Comparison of ENCODE assay signal across 18 cellular contexts in genomic region chr1:112807117-112807516, GRCh38.
DNase-seq lines count a peak whose midpoint lies in the region; TF ChIP-seq lines count a peak whose summit lies in the region.
"Had no signal": no experiment of that assay in that cellular context is flagged by ENCODE, and none has a peak within 500 bp of the region (broad histone marks: within the 10 kb centered on the region; RNA-seq: fewer than 3 reads in every experiment).

No MANE protein-coding gene starts in this region.

- H3K4me3 ChIP-seq in Caco-2 (ENCODE audit: low read depth, low read length), result no peak overlapping the region
- no peak overlapping the region for H3K4me3 ChIP-seq in NT2/D1 (ENCODE audit: insufficient read length, low read depth)
- H3K4me3 ChIP-seq in hepatocyte, result no peak overlapping the region
- no peak overlapping the region for H3K4me3 ChIP-seq in neural progenitor cell
- H3K4me3 ChIP-seq in CD4-positive, alpha-beta memory T cell (ENCODE audit: low read length in 2 of 2), result no peak overlapping the region
- H3K4me3 ChIP-seq: BLaER1 had no signal

- H3K9me3 ChIP-seq in Caco-2 (no peaks in the 10 kb centered on the region), NT2/D1 (ENCODE audit: insufficient read depth, low read length) (no peaks in the 10 kb centered on the region), hepatocyte (ENCODE audit: low read depth) (no peaks in the 10 kb centered on the region), neural progenitor cell (ENCODE audit: low read depth) (no peaks in the 10 kb centered on the region)
- H3K9me3 ChIP-seq in CD4-positive, alpha-beta memory T cell (ENCODE audit: control insufficient read depth in 1 of 2, low read length in 2 of 2), result no peaks in the 10 kb centered on the region
- H3K9me3 ChIP-seq: BLaER1 had no signal

- no peaks in the 10 kb centered on the region for H3K36me3 ChIP-seq in Caco-2 (ENCODE audit: control insufficient read depth, insufficient read depth, low read length)
- H3K36me3 ChIP-seq in NT2/D1 (ENCODE audit: insufficient read depth, insufficient read length, low read length), result no peaks in the 10 kb centered on the region
- no peaks in the 10 kb centered on the region for H3K36me3 ChIP-seq in hepatocyte (replicated peaks; ENCODE audit: insufficient read depth, low read depth)
- no peaks in the 10 kb centered on the region for H3K36me3 ChIP-seq in neural progenitor cell
- no peaks in the 10 kb centered on the region for H3K36me3 ChIP-seq in CD4-positive, alpha-beta memory T cell (ENCODE audit: insufficient read depth, low read length)
- H3K36me3 ChIP-seq: BLaER1 had no signal

- peak; percentile 77 to 89 for DNase-seq in Caco-2
- no peak for DNase-seq in NT2/D1 (ENCODE audit: low read depth, low spot score)
- peak; percentile 32 for DNase-seq in hepatocyte (ENCODE audit: low spot score)
- peak; percentile 30 for DNase-seq in neural progenitor cell (ENCODE audit: low spot score)
- DNase-seq in NCI-H524 (lab: John Stamatoyannopoulos, UW), result no peak
- DNase-seq in CD4-positive, alpha-beta memory T cell, result no peak
- DNase-seq in effector CD4-positive, alpha-beta T cell, result no peak
- no peak for DNase-seq in RKO (ENCODE audit: low spot score)
- DNase-seq: CD8-positive, alpha-beta memory T cell; DND-41; GDM1; NCI-H187 treated with DMSO at 0.1 percent for 48 hours; NCI-H2171 treated with DMSO at 0.1 percent for 48 hours; NCI-H446 treated with DMSO at 0.1 percent for 48 hours; NCI-H774 had no signal

- H3K79me2 ChIP-seq in hepatocyte (no peaks in the 10 kb centered on the region), neural progenitor cell (ENCODE audit: low read depth) (no peaks in the 10 kb centered on the region)

- H3F3A ChIP-seq in neural progenitor cell (ENCODE audit: low read depth), result peaks cover 26% of the 10 kb centered on the region

- peaks cover 46% of the 10 kb centered on the region for H3K4me1 Mint-ChIP-seq in Caco-2 (ENCODE audit: low read depth, unreplicated experiment)
- peaks cover 38% of the 10 kb centered on the region for H3K4me1 Mint-ChIP-seq in neural progenitor cell
- H3K4me1 Mint-ChIP-seq in CD4-positive, alpha-beta memory T cell, result peaks cover 0 to 1% (median 0%) of the 10 kb centered on the region in 4 donors
- H3K4me1 Mint-ChIP-seq: CD8-positive, alpha-beta memory T cell; IgD-negative memory B cell had no signal

- POLR2A ChIA-PET in Caco-2 (lab: Charles Lee), result no interaction called here
- POLR2A ChIA-PET in CD4-positive, alpha-beta memory T cell (lab: Charles Lee; ENCODE audit: partially characterized antibody), result no interaction called here

- peaks cover 66% of the 10 kb centered on the region for H3K4me1 ChIP-seq in Caco-2
- H3K4me1 ChIP-seq in NT2/D1 (ENCODE audit: insufficient read depth, insufficient read length), result peaks cover 9% of the 10 kb centered on the region
- H3K4me1 ChIP-seq in hepatocyte (ENCODE audit: insufficient read depth), result no peaks in the 10 kb centered on the region
- peaks cover 32% of the 10 kb centered on the region for H3K4me1 ChIP-seq in neural progenitor cell
- H3K4me1 ChIP-seq in CD4-positive, alpha-beta memory T cell (ENCODE audit: insufficient read depth, low read length), result no peaks in the 10 kb centered on the region
- H3K4me1 ChIP-seq: BLaER1 had no signal

- H3K27me3 ChIP-seq in Caco-2 (replicated peaks; ENCODE audit: control insufficient read depth, insufficient read depth, low read length), result no peaks in the 10 kb centered on the region
- no peaks in the 10 kb centered on the region for H3K27me3 ChIP-seq in NT2/D1 (ENCODE audit: insufficient read depth, insufficient read length)
- H3K27me3 ChIP-seq in hepatocyte, result no peaks in the 10 kb centered on the region
- H3K27me3 ChIP-seq in neural progenitor cell, result no peaks in the 10 kb centered on the region
- H3K27me3 ChIP-seq in CD4-positive, alpha-beta memory T cell (ENCODE audit: insufficient read depth, low read length), result no peaks in the 10 kb centered on the region
- H3K27me3 ChIP-seq: BLaER1 had no signal

- H3K27ac ChIP-seq in hepatocyte (peak overlapping the region; percentile 52), neural progenitor cell (no peak overlapping the region)
- no peak overlapping the region for H3K27ac ChIP-seq in CD4-positive, alpha-beta memory T cell (ENCODE audit: low read depth, low read length)
- H3K27ac ChIP-seq: 22Rv1, BLaER1 had no signal

- no peak for TF ChIP-seq CTCF in Caco-2 (IDR thresholded peaks at IDR 0.05; ENCODE audit: insufficient read depth in 1 of 2, low read depth in 1 of 2, low read length in 1 of 2, severe bottlenecking in 1 of 2, unreplicated experiment in 1 of 2)
- TF ChIP-seq CTCF in hepatocyte (IDR thresholded peaks at IDR 0.05; ENCODE audit: poor library complexity), result no peak
- TF ChIP-seq CTCF in neural progenitor cell (IDR thresholded peaks at IDR 0.05), result no peak

- intact Hi-C loops in Caco-2 (cut with micrococcal nuclease; ENCODE audit: unreplicated experiment), result loop anchor here (5.0 to 10.0 kb wide), 2 partner anchors 60 to 412 kb away; partner anchors contain the start of gene CTTNBP2NL
- intact Hi-C loops in CD4-positive, alpha-beta memory T cell (cut with micrococcal nuclease), result loop anchor here (10.0 kb wide), 1 partner anchor 238 kb away; no protein-coding TSS in a partner anchor

- CTCF ChIA-PET in Caco-2 (lab: Charles Lee), result interaction anchor here (0.6 kb wide), 1 partner anchor 90 kb away, joined by 4 read pairs; no protein-coding TSS in a partner anchor
- CTCF ChIA-PET in CD4-positive, alpha-beta memory T cell (lab: Charles Lee; ENCODE audit: partially characterized antibody), result interaction anchor here (2.1 to 5.0 kb wide), 3 partner anchors 8 to 89 kb away, joined by 4 to 47 read pairs (median 21); partner anchors contain the start of gene PPM1J

- BruUV-seq in Caco-2 (replicated peaks; lab: Mats Ljungman, UMichigan), result no TSS peak

- H3K27ac Mint-ChIP-seq in Caco-2 (ENCODE audit: unreplicated experiment), result peak overlapping the region; percentile 94
- no peak overlapping the region for H3K27ac Mint-ChIP-seq in neural progenitor cell
- no peak overlapping the region for H3K27ac Mint-ChIP-seq in CD4-positive, alpha-beta memory T cell

- 48% methylated on average over 6 of the region's 6 CpGs for WGBS in hepatocyte (ENCODE audit: low lambda C conversion rate, missing lambda C conversion rate)

- H3K9me2 ChIP-seq in hepatocyte (replicated peaks; ENCODE audit: insufficient read depth), result no peaks in the 10 kb centered on the region

- H3K9ac ChIP-seq in NT2/D1 (ENCODE audit: insufficient read length, low read depth) (peak overlapping the region; percentile 25), neural progenitor cell (no peak overlapping the region)
- H3K9ac ChIP-seq: BLaER1 had no signal

- H3K4me2 ChIP-seq in hepatocyte (peak overlapping the region; percentile 24), neural progenitor cell (no peak overlapping the region)
- H3K4me2 ChIP-seq: BLaER1 had no signal

- H2AFZ ChIP-seq in hepatocyte (no peak overlapping the region), neural progenitor cell (replicated peaks) (no peak overlapping the region)

- no peaks in the 10 kb centered on the region for H4K20me1 ChIP-seq in hepatocyte (ENCODE audit: insufficient read depth, poor library complexity, severe bottlenecking)
- H4K20me1 ChIP-seq in neural progenitor cell (ENCODE audit: low read depth), result no peaks in the 10 kb centered on the region
- H4K20me1 ChIP-seq: BLaER1 had no signal

- H3K36me3 Mint-ChIP-seq in Caco-2 (ENCODE audit: insufficient read depth, unreplicated experiment) (no peaks in the 10 kb centered on the region), neural progenitor cell (no peaks in the 10 kb centered on the region)
- H3K36me3 Mint-ChIP-seq in CD4-positive, alpha-beta memory T cell, result no peaks in the 10 kb centered on the region
- H3K36me3 Mint-ChIP-seq: CD8-positive, alpha-beta memory T cell; IgD-negative memory B cell had no signal

- H3K4me3 Mint-ChIP-seq in Caco-2 (ENCODE audit: unreplicated experiment) (peak overlapping the region; percentile 61), neural progenitor cell (no peak overlapping the region)
- no peak overlapping the region for H3K4me3 Mint-ChIP-seq in CD4-positive, alpha-beta memory T cell
- H3K4me3 Mint-ChIP-seq: CD8-positive, alpha-beta memory T cell; IgD-negative memory B cell had no signal

- H3K27me3 Mint-ChIP-seq in Caco-2 (ENCODE audit: insufficient read depth, unreplicated experiment) (no peaks in the 10 kb centered on the region), neural progenitor cell (ENCODE audit: insufficient read depth, low read depth) (peaks cover 8% of the 10 kb centered on the region)
- peaks cover 0 to 3% of the 10 kb centered on the region in 2 donors for H3K27me3 Mint-ChIP-seq in CD4-positive, alpha-beta memory T cell

- H3K9me3 Mint-ChIP-seq in Caco-2 (ENCODE audit: unreplicated experiment), result no peaks in the 10 kb centered on the region
- no peaks in the 10 kb centered on the region for H3K9me3 Mint-ChIP-seq in neural progenitor cell
- no peaks in the 10 kb centered on the region for H3K9me3 Mint-ChIP-seq in CD4-positive, alpha-beta memory T cell
- H3K9me3 Mint-ChIP-seq: CD8-positive, alpha-beta memory T cell had no signal

Comparison
In these comparisons a context has a peak if more than half of its experiments do, and no peak if none do; other contexts are left out.
1. DNase-seq: peak in Caco-2 (2 of 2), hepatocyte (single experiment) and neural progenitor cell (single experiment); none in NT2/D1 (single experiment), NCI-H524 (0 of 2), CD4-positive, alpha-beta memory T cell (0 of 5), effector CD4-positive, alpha-beta T cell (single experiment) and RKO (single experiment).